Comparison of ENCODE assay signal across 20 cellular contexts in the genomic region with DNA sequence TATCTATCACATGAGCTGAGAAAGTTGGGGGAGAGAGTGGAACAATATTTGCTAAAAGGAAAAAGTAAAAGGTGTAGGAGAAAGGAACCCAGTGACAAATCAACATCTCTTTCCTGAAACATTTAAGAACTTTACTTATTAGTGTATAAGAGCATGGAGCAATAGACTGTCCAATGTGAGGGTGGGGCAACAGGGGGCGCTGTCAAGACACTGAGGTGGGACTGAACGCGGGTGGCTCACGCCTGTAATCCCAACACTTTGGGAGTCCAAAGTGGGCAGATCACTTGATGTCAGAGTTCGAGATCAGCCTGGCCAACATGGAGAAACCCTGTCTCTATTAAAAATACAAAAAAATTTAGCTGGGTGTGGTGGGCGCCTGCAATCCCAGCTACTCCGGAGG. TPM values are rescaled to one million over a fixed set of nuclear protein-coding genes. Genes with fewer than 3 reads are reported as not detected.
"Had no signal": no experiment of that assay in that cellular context is flagged by ENCODE, and none has a peak within 500 bp of the region (broad histone marks: within the 10 kb centered on the region; RNA-seq: fewer than 3 reads in every experiment).

No MANE protein-coding gene starts in this region.

- H3K4me3 ChIP-seq: esophagus squamous epithelium, heart left ventricle, mucosa of descending colon, spleen, transverse colon had no signal

- DNase-seq: activated CD4-positive, CD25-positive, alpha-beta regulatory T cell; activated effector memory CD4-positive, alpha-beta T cell treated with anti-CD3 and anti-CD28 coated beads, Interleukin-2, amount 50 U/mL, for 16 hours; activated naive CD8-positive, alpha-beta T cell treated with anti-CD3 and anti-CD28 coated beads for 36 hours; activated T-cell treated with anti-CD3 and anti-CD28 coated beads, Interleukin-2, amount 50 U/mL, for 1 hour; brain microvascular endothelial cell; cerebellar nuclear complex; esophagus squamous epithelium; foreskin fibroblast; heart left ventricle; left colon; mucosa of descending colon; natural killer cell; nucleus accumbens; spleen; stimulated activated CD4-positive, alpha-beta T cell treated with anti-CD3 and anti-CD28 coated beads, Interleukin-1b, Interleukin-23, amount 100 ng/mL, for 48 hours; stimulated activated naive CD4-positive, alpha-beta T cell; substantia nigra; transverse colon had no signal

- H3K4me1 Mint-ChIP-seq: activated naive CD8-positive, alpha-beta T cell treated with anti-CD3 and anti-CD28 coated beads for 36 hours; natural killer cell had no signal

- H3K27ac Mint-ChIP-seq: activated naive CD8-positive, alpha-beta T cell treated with anti-CD3 and anti-CD28 coated beads for 36 hours; natural killer cell; progenitor cell of endocrine pancreas had no signal

- ATAC-seq: heart left ventricle, left colon, mucosa of descending colon, natural killer cell, right cardiac atrium had no signal

- H3K27me3 Mint-ChIP-seq: activated naive CD8-positive, alpha-beta T cell treated with anti-CD3 and anti-CD28 coated beads for 36 hours; progenitor cell of endocrine pancreas had no signal

- H3K4me3 Mint-ChIP-seq: activated naive CD8-positive, alpha-beta T cell treated with anti-CD3 and anti-CD28 coated beads for 36 hours; natural killer cell had no signal

- H3K9me3 Mint-ChIP-seq: activated naive CD8-positive, alpha-beta T cell treated with anti-CD3 and anti-CD28 coated beads for 36 hours; natural killer cell had no signal

RNA-seq across cellular contexts. Expression of a gene that starts 49.4 kb away (rescaled TPM):
- total RNA-seq: activated naive CD8-positive, alpha-beta T cell treated with anti-CD3 and anti-CD28 coated beads for 36 hours; natural killer cell had no signal
